ENCODE assay signal across 8 cellular contexts in the genomic region with DNA sequence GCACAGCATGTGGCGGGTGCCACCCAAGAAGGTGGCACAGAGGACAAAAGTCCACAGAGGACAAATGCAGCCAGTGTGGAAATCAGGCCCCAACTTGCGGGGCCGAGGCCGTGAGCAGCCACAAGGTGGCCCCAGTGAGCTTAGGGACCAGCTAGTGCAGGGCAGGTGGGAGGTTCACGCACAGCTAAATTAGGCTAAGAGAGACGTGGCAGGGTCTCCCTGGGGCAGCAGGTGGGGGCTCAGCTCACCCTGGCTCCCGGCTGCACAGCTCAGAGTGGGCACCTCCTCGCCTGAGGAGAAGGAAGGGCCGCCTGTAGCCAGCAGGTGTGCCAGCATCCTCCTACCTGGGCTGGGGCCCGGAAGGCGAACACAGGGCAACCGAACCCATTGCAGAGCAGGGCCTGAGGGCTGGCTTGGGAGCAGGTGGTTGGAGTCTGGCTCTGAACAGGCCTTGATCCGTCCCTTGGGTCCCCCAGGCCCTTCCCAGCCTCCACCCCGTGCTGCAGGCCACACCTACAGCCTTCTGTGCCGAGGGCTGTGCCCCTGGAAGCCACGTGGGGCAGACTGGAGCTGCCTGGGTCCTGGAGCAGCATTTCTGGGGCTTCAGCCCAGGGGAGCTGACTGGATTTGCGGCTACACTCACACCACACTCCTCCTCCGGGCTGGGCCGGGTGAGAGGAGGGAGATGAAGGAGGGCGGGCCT. TPM values are rescaled to one million over a fixed set of nuclear protein-coding genes. Genes with fewer than 3 reads are reported as not detected.
DNase-seq lines count a peak whose midpoint lies in the region; ATAC-seq and TF ChIP-seq lines count a peak whose summit lies in the region.

No MANE protein-coding gene starts in this region.

- TF ChIP-seq CTCF in GM12875 (IDR thresholded peaks at IDR 0.05; ENCODE audit: borderline replicate concordance, insufficient read depth, low read depth, low read length) = peak; percentile 88
- peak; percentile 81 for TF ChIP-seq CTCF in NB4 (IDR thresholded peaks at IDR 0.05; ENCODE audit: low read depth, low read length)
- peak; percentile 47 to 70 (median 63) for TF ChIP-seq CTCF in ascending aorta (IDR thresholded peaks at IDR 0.05)

- intact Hi-C loops in ascending aorta (cut with DNase I) = no loop called here

- TF ChIP-seq POLR2A in NB4 (IDR thresholded peaks at IDR 0.05; ENCODE audit: extremely low read depth, insufficient read length) = no peak

- H3K27ac ChIP-seq in ascending aorta = no peak overlapping the region

- no peaks in the 10 kb centered on the region for H3K36me3 ChIP-seq in ascending aorta

- DNase-seq in NB4 (ENCODE audit: low read depth) (peak; percentile 93), T-helper 22 cell (ENCODE audit: low read depth) (peak; percentile 36), ascending aorta (ENCODE audit: low spot score in 2 of 2) (no peak), iPS-NIHi11 (ENCODE audit: low spot score) (peak; percentile 87)
- peak; percentile 88 for DNase-seq in stimulated activated CD4-positive, alpha-beta T cell treated with anti-CD3 and anti-CD28 coated beads, Interleukin-15, amount 100 ng/mL, for 24 hours

- no peaks in the 10 kb centered on the region for H3K9me3 ChIP-seq in ascending aorta

- peak overlapping the region; percentile 21 for H3K4me3 ChIP-seq in GM12875 (ENCODE audit: low read depth, low read length)
- H3K4me3 ChIP-seq in NB4 (ENCODE audit: low read depth, low read length) = no peak overlapping the region
- no peak overlapping the region for H3K4me3 ChIP-seq in ascending aorta

- H3K4me1 ChIP-seq in ascending aorta = peaks cover 0 to 6% of the 10 kb centered on the region in 2 donors

- no peaks in the 10 kb centered on the region for H3K27me3 ChIP-seq in ascending aorta

- ATAC-seq in GM19023 (IDR thresholded peaks at IDR 0.05; ENCODE audit: unreplicated experiment) (no peak), GM21619 (IDR thresholded peaks at IDR 0.05; ENCODE audit: unreplicated experiment) (no peak)

RNA-seq across cellular contexts. Expression of gene CELSR1, which starts 26.1 kb away (rescaled TPM):
- 10.5 TPM for total RNA-seq in ascending aorta

RNA-seq across cellular contexts. Expression of gene GRAMD4, which starts 56.7 kb away (rescaled TPM):
- 20.2 TPM for total RNA-seq in ascending aorta

Comparison
In these comparisons a context has a peak if more than half of its experiments do, and no peak if none do; other contexts are left out.
1. DNase-seq: peak in NB4 (single experiment), T-helper 22 cell (single experiment), iPS-NIHi11 (single experiment) and stimulated activated CD4-positive, alpha-beta T cell treated with anti-CD3 and anti-CD28 coated beads, Interleukin-15, amount 100 ng/mL, for 24 hours (single experiment); none in ascending aorta (0 of 2).
2. Peak in every context shown above with its lines, with median percentiles within 50 percentile points of each other: CTCF ChIP-seq.